27 cellular contexts compared by ENCODE assay signal in the genomic region with DNA sequence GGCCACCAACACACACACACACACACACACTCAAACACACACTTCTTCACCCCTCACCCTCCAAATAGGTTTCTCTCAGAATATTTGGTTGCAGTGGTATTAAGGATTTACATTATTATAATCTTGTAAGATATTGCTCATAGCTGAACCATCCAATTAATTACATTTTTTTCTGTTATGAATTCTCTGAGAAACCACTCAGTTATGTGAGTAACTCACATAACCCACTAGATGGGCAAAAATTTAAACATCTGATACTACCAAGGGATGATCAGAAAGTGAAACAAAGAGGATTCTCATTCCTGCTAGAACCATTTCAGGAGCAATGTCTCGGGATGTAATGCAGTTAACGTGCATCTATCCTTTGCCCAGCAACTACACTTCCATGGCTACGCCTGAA. TPM values are rescaled to one million over a fixed set of nuclear protein-coding genes. Genes with fewer than 3 reads are reported as not detected.
DNase-seq lines count a peak whose midpoint lies in the region; ATAC-seq, FAIRE-seq and TF ChIP-seq lines count a peak whose summit lies in the region.
"Had no signal": no experiment of that assay in that cellular context is flagged by ENCODE, and none has a peak within 500 bp of the region (broad histone marks: within the 10 kb centered on the region; RNA-seq: fewer than 3 reads in every experiment).

No MANE protein-coding gene starts in this region.

- DNase-seq in GM23248 (peak; percentile 32), H1 (ENCODE audit: low read depth in 1 of 2, low spot score in 2 of 2) (no peak), osteoblast (ENCODE audit: insufficient read length, low spot score, missing footprints) (peak; percentile 64), SIG-M5 (lab: John Stamatoyannopoulos, UW) (no peak), kidney (no peak)
- DNase-seq in activated CD4-positive, alpha-beta memory T cell treated with anti-CD3 and anti-CD28 coated beads for 36 hours, result no peak
- DNase-seq: AML-193; CD4-positive, alpha-beta T cell; COR-L47; Karpas-422; MV-4-11; NCI-H2029; NCI-H446 treated with DMSO at 0.1 percent for 48 hours; NCI-H526; NCI-H82; NK-92 treated with Interleukin-12 subunit alpha and Interleukin-12 subunit beta, amount 100 ng/mL, for 24 hours; PC-9 had no signal

- no peak for TF ChIP-seq RAD21 in H1 (IDR thresholded peaks at IDR 0.05 in 1 of 2, conservative IDR thresholded peaks at IDR 0.05 in 1 of 2; ENCODE audit: low read depth in 2 of 2, low read length in 2 of 2)

- H3K4me1 Mint-ChIP-seq in activated CD4-positive, alpha-beta memory T cell treated with anti-CD3 and anti-CD28 coated beads for 36 hours (ENCODE audit: low read depth), result no peaks in the 10 kb centered on the region

- H3K36me3 Mint-ChIP-seq in activated CD4-positive, alpha-beta memory T cell treated with anti-CD3 and anti-CD28 coated beads for 36 hours, result no peaks in the 10 kb centered on the region

- POLR2A ChIA-PET in H1 (lab: Charles Lee; ENCODE audit: partially characterized antibody), result no interaction called here
- POLR2A ChIA-PET in activated CD4-positive, alpha-beta memory T cell treated with anti-CD3 and anti-CD28 coated beads for 36 hours (lab: Charles Lee), result no interaction called here

- H3K4me3 Mint-ChIP-seq in activated CD4-positive, alpha-beta memory T cell treated with anti-CD3 and anti-CD28 coated beads for 36 hours, result no peak overlapping the region
- H3K4me3 Mint-ChIP-seq: CD4-positive, alpha-beta T cell; GM23338 had no signal

- WGBS in GM23248 (ENCODE audit: low coverage in 1 of 2, low lambda C conversion rate in 2 of 2, missing lambda C conversion rate in 2 of 2), 2 experiments, result 81 to 85% methylated on average over 3 of the region's 3 CpGs
- WGBS in H1 (ENCODE audit: extremely low coverage in 1 of 2, insufficient coverage in 1 of 2, insufficient read length in 1 of 2, insufficient replicate concordance in 2 of 2, low coverage in 1 of 2, low lambda C conversion rate in 2 of 2, missing lambda C conversion rate in 1 of 2), 2 experiments, result 94% methylated on average over 3 of the region's 3 CpGs; no CpG with 5 or more reads in 1 of the 2 experiments

- H3K36me3 ChIP-seq in GM23248 (ENCODE audit: low read depth), result peaks cover 4% of the 10 kb centered on the region; the same call in 1 of the 2 replicates
- H3K36me3 ChIP-seq in KMS-11 (ENCODE audit: insufficient read depth), result peaks cover 5% of the 10 kb centered on the region; the same call in 1 of the 2 replicates
- peaks cover 2 to 27% (median 5%) of the 10 kb centered on the region in 4 experiments; a peak in 4 of 8 replicates for H3K36me3 ChIP-seq in H1 (ENCODE audit: control insufficient read depth in 2 of 4, insufficient read depth in 4 of 4, low read length in 3 of 4)
- H3K36me3 ChIP-seq in osteoblast (ENCODE audit: insufficient read depth, low read length), result peaks cover 6% of the 10 kb centered on the region
- H3K36me3 ChIP-seq in kidney (ENCODE audit: control insufficient read depth in 1 of 2, insufficient read depth in 2 of 2, low read length in 2 of 2), result peaks cover 4 to 16% of the 10 kb centered on the region in 2 donors
- H3K36me3 ChIP-seq: BLaER1 treated with 17β-estradiol and CSF1 and Interleukin-3, amounts not matched to agents 10 nM and 100 nM; SJSA1 had no signal

- H4K5ac ChIP-seq in H1 (ENCODE audit: insufficient read length, low read depth, low read length), result no peak overlapping the region

- H3K4me2 ChIP-seq in GM23248 (ENCODE audit: unreplicated experiment), result peak overlapping the region; percentile 15
- H3K4me2 ChIP-seq in KMS-11, result peak overlapping the region; percentile 90
- no peak overlapping the region for H3K4me2 ChIP-seq in H1 (ENCODE audit: insufficient read depth in 1 of 2, low read depth in 2 of 2, low read length in 2 of 2)
- H3K4me2 ChIP-seq in osteoblast (ENCODE audit: insufficient read depth, low read length), result peak overlapping the region; percentile 50
- H3K4me2 ChIP-seq: GM23338, PC-9 had no signal

- H4K91ac ChIP-seq in H1 (replicated peaks; ENCODE audit: insufficient read length, low read length), result no peak overlapping the region

- no peak overlapping the region for H3K27ac Mint-ChIP-seq in activated CD4-positive, alpha-beta memory T cell treated with anti-CD3 and anti-CD28 coated beads for 36 hours
- H3K27ac Mint-ChIP-seq: CD4-positive, alpha-beta T cell; GM23338 had no signal

- H2AK5ac ChIP-seq in H1 (ENCODE audit: low read depth, low read length), result no peak overlapping the region

- no peaks in the 10 kb centered on the region for H3K27me3 Mint-ChIP-seq in activated CD4-positive, alpha-beta memory T cell treated with anti-CD3 and anti-CD28 coated beads for 36 hours
- H3K27me3 Mint-ChIP-seq: CD4-positive, alpha-beta T cell had no signal

- H2BK20ac ChIP-seq in H1 (ENCODE audit: low read length), result no peak overlapping the region

- H3K23me2 ChIP-seq in H1 (ENCODE audit: low read depth, low read length), result no peaks in the 10 kb centered on the region

- H4K8ac ChIP-seq in H1 (ENCODE audit: extremely low read depth, insufficient read depth, low read length), result no peak overlapping the region

- no peak overlapping the region for H2BK15ac ChIP-seq in H1 (ENCODE audit: low read length)

- ATAC-seq in HG02798 (IDR thresholded peaks at IDR 0.05; ENCODE audit: poor library complexity, unreplicated experiment), result no peak
- ATAC-seq: GM23338, HCT116, Right ventricle myocardium inferior had no signal

- H3K9me3 Mint-ChIP-seq in activated CD4-positive, alpha-beta memory T cell treated with anti-CD3 and anti-CD28 coated beads for 36 hours, result no peaks in the 10 kb centered on the region
- H3K9me3 Mint-ChIP-seq: CD4-positive, alpha-beta T cell; GM23338 had no signal

- H2BK120ac ChIP-seq in H1 (replicated peaks; ENCODE audit: low read depth, low read length), result no peak overlapping the region

- peaks cover 28% of the 10 kb centered on the region for H3K4me1 ChIP-seq in GM23248 (ENCODE audit: insufficient read depth)
- H3K4me1 ChIP-seq in KMS-11 (ENCODE audit: low read depth, poor library complexity, severe bottlenecking), result peaks cover 52% of the 10 kb centered on the region
- peaks cover 0 to 8% (median 2%) of the 10 kb centered on the region in 4 experiments; a peak in 4 of 7 replicates for H3K4me1 ChIP-seq in H1 (replicated peaks in 1 of 4; ENCODE audit: control insufficient read depth in 3 of 4, insufficient read depth in 4 of 4, low read length in 3 of 4)
- peaks cover 27% of the 10 kb centered on the region for H3K4me1 ChIP-seq in osteoblast (ENCODE audit: insufficient read depth, low read length)
- no peaks in the 10 kb centered on the region for H3K4me1 ChIP-seq in kidney (ENCODE audit: control insufficient read depth in 1 of 2, insufficient read depth in 1 of 2, low read depth in 1 of 2, low read length in 2 of 2)
- H3K4me1 ChIP-seq: SJSA1 had no signal

- no peak overlapping the region for H2BK5ac ChIP-seq in H1 (ENCODE audit: low read depth, low read length)

- H3F3A ChIP-seq in GM23248 (ENCODE audit: insufficient read depth), result peaks cover 18% of the 10 kb centered on the region; the same call in 1 of the 2 replicates

- CTCF ChIA-PET in H1 (lab: Charles Lee; ENCODE audit: partially characterized antibody), result interaction anchor here (0.6 to 0.8 kb wide), 2 partner anchors 9 to 734 kb away, joined by 3 read pairs; no protein-coding TSS in a partner anchor
- CTCF ChIA-PET in activated CD4-positive, alpha-beta memory T cell treated with anti-CD3 and anti-CD28 coated beads for 36 hours (lab: Charles Lee), result no interaction called here

- H3K9me3 ChIP-seq in GM23248 (ENCODE audit: low read depth) (no peaks in the 10 kb centered on the region), H1 (ENCODE audit: insufficient read depth in 2 of 2, low read depth in 1 of 2, low read length in 1 of 2) (no peaks in the 10 kb centered on the region), osteoblast (ENCODE audit: low read depth, low read length) (no peaks in the 10 kb centered on the region), kidney (ENCODE audit: control insufficient read depth in 1 of 2, low read length in 2 of 2) (no peaks in the 10 kb centered on the region)
- H3K9me3 ChIP-seq: SJSA1 had no signal

- TF ChIP-seq CTCF in KMS-11 (conservative IDR thresholded peaks at IDR 0.05; ENCODE audit: low read depth, low read length) (no peak), H1 (IDR thresholded peaks at IDR 0.05; ENCODE audit: control extremely low read depth in 1 of 3, insufficient read depth in 1 of 3, low read depth in 1 of 3, low read length in 3 of 3) (no peak), osteoblast (IDR thresholded peaks at IDR 0.05; ENCODE audit: extremely low read depth, low read depth, low read length) (no peak), kidney (IDR thresholded peaks at IDR 0.05; ENCODE audit: borderline replicate concordance, extremely low read depth, insufficient read depth) (no peak)

- no peak for TF ChIP-seq POLR2A in H1 (IDR thresholded peaks at IDR 0.05; ENCODE audit: control extremely low read depth in 1 of 2, low read depth in 2 of 2, low read length in 2 of 2)

- H3K14ac ChIP-seq in H1 (ENCODE audit: insufficient read length), result no peak overlapping the region

- no peak overlapping the region for H3K4ac ChIP-seq in H1 (replicated peaks; ENCODE audit: insufficient read length, low read depth, low read length)

- H3K27ac ChIP-seq in GM23248, result no peak overlapping the region
- H3K27ac ChIP-seq in KMS-11, result peak overlapping the region; percentile 83; the same call in 1 of the 2 replicates
- H3K27ac ChIP-seq in H1 (ENCODE audit: low read depth, low read length), result no peak overlapping the region
- H3K27ac ChIP-seq in osteoblast (ENCODE audit: low read depth, low read length), result no peak overlapping the region
- no peak overlapping the region for H3K27ac ChIP-seq in kidney (ENCODE audit: low read depth in 2 of 2, low read length in 2 of 2)
- H3K27ac ChIP-seq: BLaER1 treated with 17β-estradiol and CSF1 and Interleukin-3, amounts not matched to agents 10 nM and 100 nM; HL-60; PC-9; SJSA1 had no signal

- no peak for TF ChIP-seq EP300 in H1 (IDR thresholded peaks at IDR 0.05; ENCODE audit: borderline replicate concordance in 1 of 2, low read depth in 2 of 2, low read length in 2 of 2)

- in situ Hi-C loops in GM23248 (cut with MboI), result no loop called here

- H3K79me2 ChIP-seq in GM23248 (ENCODE audit: insufficient read depth) (no peaks in the 10 kb centered on the region), KMS-11 (ENCODE audit: insufficient read depth, low read depth) (0 out of 2 replicates have a peak, but pooled peaks cover 4% of the 10 kb centered on the region), H1 (ENCODE audit: control insufficient read depth in 1 of 2, insufficient read depth in 2 of 2, low read length in 2 of 2) (no peaks in the 10 kb centered on the region; a peak in 1 of 4 replicates), osteoblast (ENCODE audit: insufficient read depth, low read length) (no peaks in the 10 kb centered on the region)

- no peak overlapping the region for H2BK12ac ChIP-seq in H1 (ENCODE audit: low read depth, low read length)

- no peak overlapping the region for H3K9ac ChIP-seq in GM23248
- H3K9ac ChIP-seq in KMS-11, result no peak overlapping the region; the same call in 1 of the 2 replicates
- H3K9ac ChIP-seq in H1 (replicated peaks in 1 of 4; ENCODE audit: extremely low read depth in 1 of 4, low read depth in 3 of 4, low read length in 3 of 4), result no peak overlapping the region
- no peak overlapping the region for H3K9ac ChIP-seq in kidney (ENCODE audit: low read length in 2 of 2)
- H3K9ac ChIP-seq: BLaER1 treated with 17β-estradiol and CSF1 and Interleukin-3, amounts not matched to agents 10 nM and 100 nM had no signal

- no peaks in the 10 kb centered on the region for H3K79me1 ChIP-seq in H1 (ENCODE audit: low read depth, low read length)

- H3K56ac ChIP-seq in H1 (replicated peaks; ENCODE audit: insufficient read length, low read depth, low read length), result peak overlapping the region; percentile 1

- peak overlapping the region; percentile 12; the same call in 1 of the 2 replicates for H3K4me3 ChIP-seq in GM23248
- no peak overlapping the region for H3K4me3 ChIP-seq in KMS-11 (IDR thresholded peaks at IDR 0.05; ENCODE audit: insufficient read depth, low read depth, low read length)
- no peak overlapping the region for H3K4me3 ChIP-seq in H1 (ENCODE audit: extremely low read depth in 1 of 4, insufficient read depth in 2 of 4, low read depth in 3 of 4, low read length in 4 of 4)
- H3K4me3 ChIP-seq in osteoblast (ENCODE audit: insufficient read depth, low read length), result peak overlapping the region; percentile 33
- H3K4me3 ChIP-seq in kidney (ENCODE audit: low read length in 2 of 2), result no peak overlapping the region
- H3K4me3 ChIP-seq: BLaER1 treated with 17β-estradiol and CSF1 and Interleukin-3, amounts not matched to agents 10 nM and 100 nM; GM23338; PC-9; SJSA1 had no signal

- no peaks in the 10 kb centered on the region for H3K9me2 ChIP-seq in GM23248 (ENCODE audit: insufficient read depth)

- no peak overlapping the region for H3K23ac ChIP-seq in H1 (ENCODE audit: insufficient read length)

- H3K27me3 ChIP-seq in GM23248 (replicated peaks; ENCODE audit: insufficient read depth) (no peaks in the 10 kb centered on the region), KMS-11 (ENCODE audit: insufficient read depth, low read depth) (no peaks in the 10 kb centered on the region), H1 (replicated peaks in 1 of 4; ENCODE audit: control insufficient read depth in 3 of 4, extremely low read depth in 1 of 4, insufficient read depth in 3 of 4, low read length in 3 of 4) (no peaks in the 10 kb centered on the region), osteoblast (ENCODE audit: insufficient read depth, low read length) (no peaks in the 10 kb centered on the region)
- H3K27me3 ChIP-seq: BLaER1 treated with 17β-estradiol and CSF1 and Interleukin-3, amounts not matched to agents 10 nM and 100 nM; SJSA1 had no signal

- H3K18ac ChIP-seq in H1 (ENCODE audit: extremely low read depth, low read length), result no peak overlapping the region

- no peak overlapping the region; the same call in 1 of the 2 replicates for H2AFZ ChIP-seq in GM23248
- H2AFZ ChIP-seq in KMS-11 (ENCODE audit: low read depth), result no peak overlapping the region
- no peak overlapping the region for H2AFZ ChIP-seq in H1 (ENCODE audit: low read length)
- H2AFZ ChIP-seq in osteoblast (ENCODE audit: low read length), result no peak overlapping the region
- H2AFZ ChIP-seq: GM23338, PC-9 had no signal

- intact Hi-C loops in kidney (cut with DNase I), result no loop called here
- intact Hi-C loops in activated CD4-positive, alpha-beta memory T cell treated with anti-CD3 and anti-CD28 coated beads for 36 hours (cut with micrococcal nuclease), result no loop called here

- H4K20me1 ChIP-seq in GM23248 (ENCODE audit: insufficient read depth) (no peaks in the 10 kb centered on the region), KMS-11 (ENCODE audit: insufficient read depth) (no peaks in the 10 kb centered on the region), H1 (replicated peaks in 1 of 2; ENCODE audit: control insufficient read depth in 1 of 2, insufficient read depth in 2 of 2, low read length in 2 of 2) (no peaks in the 10 kb centered on the region), osteoblast (ENCODE audit: insufficient read depth, low read length) (no peaks in the 10 kb centered on the region)
- H4K20me1 ChIP-seq: BLaER1 treated with 17β-estradiol and CSF1 and Interleukin-3, amounts not matched to agents 10 nM and 100 nM had no signal

- FAIRE-seq in H1 (lab: Jason Lieb, UNC) (no peak), kidney (lab: Jason Lieb, UNC) (no peak)
- FAIRE-seq: A204.1, G401.6 had no signal

RNA-seq across cellular contexts. Expression of a gene that starts 31.6 kb away (rescaled TPM):
- 20.5 and 25.3 TPM in 2 replicates for total RNA-seq in GM23248 (2014; rRNA removed; shearing (Covaris generic))
- polyA plus RNA-seq in GM23248 (2016; fragmentation: Nextera tagmentation; extraction: Ambion mirVana), result 6.1 and 6.8 TPM in 2 replicates
- 19.8 and 20.8 TPM in 2 replicates for total RNA-seq in H1 (2021; fragmentation: NEBNext Ultra II Directional; extraction: Animal tissue kit (Norgen Biotek cat#: 25700))
- polyA plus RNA-seq in H1 (2011; rRNA removed), result 8.5 and 15.4 TPM in 2 replicates
- polyA plus RNA-seq in H1 (2011; cell fraction: cytosol; rRNA removed), result 11.2 TPM
- 12.2 TPM for polyA plus RNA-seq in H1 (2011; cell fraction: nucleus; rRNA removed)
- 13.3 to 16.5 TPM (median 14.1 TPM) in 4 replicates for polyA plus RNA-seq in H1 (2012, experiment 1 of 2)
- polyA plus RNA-seq in H1 (2012, experiment 2 of 2), result 2.3 TPM
- 6.8 TPM for polyA plus RNA-seq in H1 (2013, experiment 1 of 2)
- polyA plus RNA-seq in H1 (2013, experiment 2 of 2), result 7.4 TPM
- 50.1 and 70.9 TPM in 2 replicates for polyA minus RNA-seq in H1 (2011; rRNA and poly(A)+ RNA removed)
- 23.5 TPM for polyA minus RNA-seq in H1 (2011; cell fraction: cytosol; rRNA and poly(A)+ RNA removed)
- 71.0 TPM for polyA minus RNA-seq in H1 (2011; cell fraction: nucleus; rRNA and poly(A)+ RNA removed)
- total RNA-seq in osteoblast, result 50.3 and 69.2 TPM in 2 replicates
- total RNA-seq in kidney, result 58.8 TPM
- 10.9 TPM for polyA plus RNA-seq in kidney (ENCODE audit: insufficient read depth, low read depth, low replicate concordance)
- total RNA-seq in activated CD4-positive, alpha-beta memory T cell treated with anti-CD3 and anti-CD28 coated beads for 36 hours, result under 1 TPM; 0.15 to 0.17 TPM
- total RNA-seq: CD4-positive, alpha-beta T cell had no signal

Comparison
In these comparisons a context has a peak if more than half of its experiments do, and no peak if none do; other contexts are left out.
1. DNase-seq: peak in GM23248 (single experiment) and osteoblast (single experiment); none in H1 (0 of 2), SIG-M5 (single experiment), kidney (single experiment) and activated CD4-positive, alpha-beta memory T cell treated with anti-CD3 and anti-CD28 coated beads for 36 hours (single experiment).
2. H3K4me2 ChIP-seq: peak in GM23248 (single experiment), KMS-11 (single experiment) and osteoblast (single experiment); none in H1 (0 of 2).
3. H3K4me3 ChIP-seq: peak in GM23248 (single experiment) and osteoblast (single experiment); none in KMS-11 (single experiment), H1 (0 of 4) and kidney (0 of 2).
4. RNA of a gene that starts 31.6 kb away (total RNA-seq): 58.8 TPM in kidney (single experiment), 50.3 to 69.2 TPM in osteoblast, 20.5 to 25.3 TPM in GM23248 and 19.8 to 20.8 TPM in H1; 0.15 to 0.17 TPM in activated CD4-positive, alpha-beta memory T cell treated with anti-CD3 and anti-CD28 coated beads for 36 hours; every median in the first group is over 10 times any median in the second.